In the genomic region with DNA sequence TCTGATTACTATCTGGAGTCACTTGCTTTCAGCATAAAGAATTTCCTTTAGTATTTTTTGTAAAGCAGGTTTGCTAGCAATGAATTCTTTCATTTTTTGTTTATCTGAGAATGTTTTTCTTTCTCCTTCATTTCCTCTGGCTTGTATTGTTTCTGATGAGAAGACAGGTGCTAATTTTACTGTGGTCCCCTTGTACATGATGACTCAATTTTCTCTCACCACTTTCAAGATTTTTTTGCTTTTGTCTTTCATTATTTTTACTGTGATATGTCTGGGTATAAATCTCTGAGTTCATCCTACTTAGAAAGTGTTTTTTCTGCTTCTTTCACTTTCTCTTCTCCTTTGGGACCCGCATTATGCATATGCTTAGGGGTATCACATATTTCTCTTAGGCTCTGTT, we compare ENCODE assay signal across 1 cellular context.
TF ChIP-seq lines count a peak whose summit lies in the region.

No MANE protein-coding gene starts in this region.

TF ChIP-seq in WTC11, 78 proteins besides CTCF, POLR2A, EP300 and RAD21 (continued from another document):
- TF ChIP-seq, protein P1, sequence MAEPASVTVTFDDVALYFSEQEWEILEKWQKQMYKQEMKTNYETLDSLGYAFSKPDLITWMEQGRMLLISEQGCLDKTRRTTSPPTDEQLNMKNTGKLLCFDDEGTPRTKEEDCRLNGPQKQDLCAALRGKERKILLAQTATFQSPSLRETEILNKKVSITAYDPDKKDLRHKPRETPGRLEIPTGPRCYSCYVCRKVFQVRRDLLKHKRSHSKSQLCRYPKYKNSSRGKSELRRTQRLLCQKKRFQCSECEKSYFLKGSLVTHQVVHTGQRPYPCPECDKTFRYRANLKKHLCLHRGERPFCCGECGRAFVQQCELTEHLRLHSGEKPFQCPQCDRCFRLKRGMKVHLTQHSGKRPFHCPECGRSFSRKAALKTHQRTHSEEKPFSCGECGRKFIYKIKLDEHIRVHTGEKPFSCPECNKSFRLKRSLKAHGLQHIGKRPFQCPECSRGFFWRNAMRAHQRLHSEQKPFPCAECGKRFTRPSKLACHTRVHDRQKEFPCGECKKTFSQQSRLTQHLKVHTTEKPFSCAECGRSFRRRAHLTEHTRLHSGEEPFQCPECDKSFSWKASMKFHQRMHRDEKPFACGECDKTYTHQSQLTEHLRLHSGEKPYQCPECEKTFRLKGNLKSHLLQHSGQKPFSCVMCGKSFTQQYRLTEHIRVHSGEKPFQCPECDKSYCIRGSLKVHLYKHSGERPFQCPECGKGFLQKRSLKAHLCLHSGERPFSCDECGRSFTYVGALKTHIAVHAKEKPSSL (CRISPR knock-in tag; conservative IDR thresholded peaks at IDR 0.05) = no peak
- no peak for TF ChIP-seq ZNF263 (CRISPR knock-in tag; IDR thresholded peaks at IDR 0.05; ENCODE audit: low read depth)
- TF ChIP-seq KAT7 (CRISPR knock-in tag; IDR thresholded peaks at IDR 0.05; ENCODE audit: borderline replicate concordance) = no peak
- TF ChIP-seq, protein P2, sequence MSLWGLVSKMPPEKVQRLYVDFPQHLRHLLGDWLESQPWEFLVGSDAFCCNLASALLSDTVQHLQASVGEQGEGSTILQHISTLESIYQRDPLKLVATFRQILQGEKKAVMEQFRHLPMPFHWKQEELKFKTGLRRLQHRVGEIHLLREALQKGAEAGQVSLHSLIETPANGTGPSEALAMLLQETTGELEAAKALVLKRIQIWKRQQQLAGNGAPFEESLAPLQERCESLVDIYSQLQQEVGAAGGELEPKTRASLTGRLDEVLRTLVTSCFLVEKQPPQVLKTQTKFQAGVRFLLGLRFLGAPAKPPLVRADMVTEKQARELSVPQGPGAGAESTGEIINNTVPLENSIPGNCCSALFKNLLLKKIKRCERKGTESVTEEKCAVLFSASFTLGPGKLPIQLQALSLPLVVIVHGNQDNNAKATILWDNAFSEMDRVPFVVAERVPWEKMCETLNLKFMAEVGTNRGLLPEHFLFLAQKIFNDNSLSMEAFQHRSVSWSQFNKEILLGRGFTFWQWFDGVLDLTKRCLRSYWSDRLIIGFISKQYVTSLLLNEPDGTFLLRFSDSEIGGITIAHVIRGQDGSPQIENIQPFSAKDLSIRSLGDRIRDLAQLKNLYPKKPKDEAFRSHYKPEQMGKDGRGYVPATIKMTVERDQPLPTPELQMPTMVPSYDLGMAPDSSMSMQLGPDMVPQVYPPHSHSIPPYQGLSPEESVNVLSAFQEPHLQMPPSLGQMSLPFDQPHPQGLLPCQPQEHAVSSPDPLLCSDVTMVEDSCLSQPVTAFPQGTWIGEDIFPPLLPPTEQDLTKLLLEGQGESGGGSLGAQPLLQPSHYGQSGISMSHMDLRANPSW (CRISPR knock-in tag; conservative IDR thresholded peaks at IDR 0.05; ENCODE audit: low read depth) = no peak
- TF ChIP-seq, protein P3, sequence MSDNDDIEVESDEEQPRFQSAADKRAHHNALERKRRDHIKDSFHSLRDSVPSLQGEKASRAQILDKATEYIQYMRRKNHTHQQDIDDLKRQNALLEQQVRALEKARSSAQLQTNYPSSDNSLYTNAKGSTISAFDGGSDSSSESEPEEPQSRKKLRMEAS (CRISPR knock-in tag; IDR thresholded peaks at IDR 0.05) = no peak
- TF ChIP-seq NFYB (CRISPR knock-in tag; conservative IDR thresholded peaks at IDR 0.05; ENCODE audit: low read depth) = no peak
- TF ChIP-seq, protein P4, sequence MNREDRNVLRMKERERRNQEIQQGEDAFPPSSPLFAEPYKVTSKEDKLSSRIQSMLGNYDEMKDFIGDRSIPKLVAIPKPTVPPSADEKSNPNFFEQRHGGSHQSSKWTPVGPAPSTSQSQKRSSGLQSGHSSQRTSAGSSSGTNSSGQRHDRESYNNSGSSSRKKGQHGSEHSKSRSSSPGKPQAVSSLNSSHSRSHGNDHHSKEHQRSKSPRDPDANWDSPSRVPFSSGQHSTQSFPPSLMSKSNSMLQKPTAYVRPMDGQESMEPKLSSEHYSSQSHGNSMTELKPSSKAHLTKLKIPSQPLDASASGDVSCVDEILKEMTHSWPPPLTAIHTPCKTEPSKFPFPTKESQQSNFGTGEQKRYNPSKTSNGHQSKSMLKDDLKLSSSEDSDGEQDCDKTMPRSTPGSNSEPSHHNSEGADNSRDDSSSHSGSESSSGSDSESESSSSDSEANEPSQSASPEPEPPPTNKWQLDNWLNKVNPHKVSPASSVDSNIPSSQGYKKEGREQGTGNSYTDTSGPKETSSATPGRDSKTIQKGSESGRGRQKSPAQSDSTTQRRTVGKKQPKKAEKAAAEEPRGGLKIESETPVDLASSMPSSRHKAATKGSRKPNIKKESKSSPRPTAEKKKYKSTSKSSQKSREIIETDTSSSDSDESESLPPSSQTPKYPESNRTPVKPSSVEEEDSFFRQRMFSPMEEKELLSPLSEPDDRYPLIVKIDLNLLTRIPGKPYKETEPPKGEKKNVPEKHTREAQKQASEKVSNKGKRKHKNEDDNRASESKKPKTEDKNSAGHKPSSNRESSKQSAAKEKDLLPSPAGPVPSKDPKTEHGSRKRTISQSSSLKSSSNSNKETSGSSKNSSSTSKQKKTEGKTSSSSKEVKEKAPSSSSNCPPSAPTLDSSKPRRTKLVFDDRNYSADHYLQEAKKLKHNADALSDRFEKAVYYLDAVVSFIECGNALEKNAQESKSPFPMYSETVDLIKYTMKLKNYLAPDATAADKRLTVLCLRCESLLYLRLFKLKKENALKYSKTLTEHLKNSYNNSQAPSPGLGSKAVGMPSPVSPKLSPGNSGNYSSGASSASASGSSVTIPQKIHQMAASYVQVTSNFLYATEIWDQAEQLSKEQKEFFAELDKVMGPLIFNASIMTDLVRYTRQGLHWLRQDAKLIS (CRISPR knock-in tag; IDR thresholded peaks at IDR 0.05; ENCODE audit: borderline replicate concordance) = no peak
